Comparison of ENCODE assay signal across 11 cellular contexts in genomic region chr3:100606894-100607512, GRCh38. TPM values are rescaled to one million over a fixed set of nuclear protein-coding genes. Genes with fewer than 3 reads are reported as not detected.
DNase-seq lines count a peak whose midpoint lies in the region; ATAC-seq and TF ChIP-seq lines count a peak whose summit lies in the region.
"Had no signal": no experiment of that assay in that cellular context is flagged by ENCODE, and none has a peak within 500 bp of the region (broad histone marks: within the 10 kb centered on the region; RNA-seq: fewer than 3 reads in every experiment).

No MANE protein-coding gene starts in this region.

- intact Hi-C loops in activated naive CD4-positive, alpha-beta T cell treated with anti-CD3 and anti-CD28 coated beads for 36 hours (cut with micrococcal nuclease), result no loop called here

- H3K9me3 Mint-ChIP-seq in activated naive CD4-positive, alpha-beta T cell treated with anti-CD3 and anti-CD28 coated beads for 36 hours, result no peaks in the 10 kb centered on the region
- no peaks in the 10 kb centered on the region for H3K9me3 Mint-ChIP-seq in nephron progenitor cell

- no peak overlapping the region for H3K4me3 Mint-ChIP-seq in activated naive CD4-positive, alpha-beta T cell treated with anti-CD3 and anti-CD28 coated beads for 36 hours
- no peak overlapping the region for H3K4me3 Mint-ChIP-seq in nephron progenitor cell

- H3K36me3 Mint-ChIP-seq in activated naive CD4-positive, alpha-beta T cell treated with anti-CD3 and anti-CD28 coated beads for 36 hours (ENCODE audit: low read depth), result no peaks in the 10 kb centered on the region
- H3K36me3 Mint-ChIP-seq in nephron progenitor cell (ENCODE audit: low read depth), result no peaks in the 10 kb centered on the region

- peaks cover 21% of the 10 kb centered on the region for H3K27me3 Mint-ChIP-seq in activated naive CD4-positive, alpha-beta T cell treated with anti-CD3 and anti-CD28 coated beads for 36 hours (ENCODE audit: low read depth)
- peaks cover 6% of the 10 kb centered on the region for H3K27me3 Mint-ChIP-seq in nephron progenitor cell (ENCODE audit: low read depth, poor library complexity)

- H3K27ac Mint-ChIP-seq in activated naive CD4-positive, alpha-beta T cell treated with anti-CD3 and anti-CD28 coated beads for 36 hours, result no peak overlapping the region
- H3K27ac Mint-ChIP-seq in nephron progenitor cell, result no peak overlapping the region

- TF ChIP-seq CTCF in nephron progenitor cell (IDR thresholded peaks at IDR 0.05), result no peak

- peak; percentile 8 for DNase-seq in myocyte (ENCODE audit: low read depth)
- no peak for DNase-seq in DMS79 treated with DMSO at 0.1 percent for 48 hours (lab: John Stamatoyannopoulos, UW)
- no peak for DNase-seq in stimulated activated CD4-positive, alpha-beta T cell treated with anti-CD3 and anti-CD28 coated beads, Interleukin-1b, Interleukin-23, amount 100 ng/mL, for 48 hours
- DNase-seq in activated naive CD4-positive, alpha-beta T cell treated with anti-CD3 and anti-CD28 coated beads for 36 hours, result no peak
- no peak for DNase-seq in nephron progenitor cell
- DNase-seq: NCI-H2107 had no signal

- peaks cover 14% of the 10 kb centered on the region for H3K4me1 Mint-ChIP-seq in activated naive CD4-positive, alpha-beta T cell treated with anti-CD3 and anti-CD28 coated beads for 36 hours (ENCODE audit: low read depth)
- no peaks in the 10 kb centered on the region for H3K4me1 Mint-ChIP-seq in nephron progenitor cell

- CTCF ChIA-PET in activated naive CD4-positive, alpha-beta T cell treated with anti-CD3 and anti-CD28 coated beads for 36 hours (lab: Charles Lee), result no interaction called here

- peak; percentile 86 for ATAC-seq in GM18907 (IDR thresholded peaks at IDR 0.05; ENCODE audit: unreplicated experiment)
- peak; percentile 92 for ATAC-seq in GM21786 (IDR thresholded peaks at IDR 0.05; ENCODE audit: unreplicated experiment)
- peak; percentile 81 for ATAC-seq in HG03342 (IDR thresholded peaks at IDR 0.05; ENCODE audit: unreplicated experiment)

RNA-seq across cellular contexts. Expression of gene ADGRG7, which starts 2.4 kb away (rescaled TPM):
- total RNA-seq in myocyte, result not detected in 2 replicates
- polyA plus RNA-seq in myocyte (2012), result not detected
- total RNA-seq in activated naive CD4-positive, alpha-beta T cell treated with anti-CD3 and anti-CD28 coated beads for 36 hours, result not detected
- total RNA-seq: activated CD8-positive, alpha-beta memory T cell treated with anti-CD3 and anti-CD28 coated beads for 36 hours; lung had no signal
- polyA plus RNA-seq: lung had no signal
